ENCODE assay signal across 8 cellular contexts in the genomic region with DNA sequence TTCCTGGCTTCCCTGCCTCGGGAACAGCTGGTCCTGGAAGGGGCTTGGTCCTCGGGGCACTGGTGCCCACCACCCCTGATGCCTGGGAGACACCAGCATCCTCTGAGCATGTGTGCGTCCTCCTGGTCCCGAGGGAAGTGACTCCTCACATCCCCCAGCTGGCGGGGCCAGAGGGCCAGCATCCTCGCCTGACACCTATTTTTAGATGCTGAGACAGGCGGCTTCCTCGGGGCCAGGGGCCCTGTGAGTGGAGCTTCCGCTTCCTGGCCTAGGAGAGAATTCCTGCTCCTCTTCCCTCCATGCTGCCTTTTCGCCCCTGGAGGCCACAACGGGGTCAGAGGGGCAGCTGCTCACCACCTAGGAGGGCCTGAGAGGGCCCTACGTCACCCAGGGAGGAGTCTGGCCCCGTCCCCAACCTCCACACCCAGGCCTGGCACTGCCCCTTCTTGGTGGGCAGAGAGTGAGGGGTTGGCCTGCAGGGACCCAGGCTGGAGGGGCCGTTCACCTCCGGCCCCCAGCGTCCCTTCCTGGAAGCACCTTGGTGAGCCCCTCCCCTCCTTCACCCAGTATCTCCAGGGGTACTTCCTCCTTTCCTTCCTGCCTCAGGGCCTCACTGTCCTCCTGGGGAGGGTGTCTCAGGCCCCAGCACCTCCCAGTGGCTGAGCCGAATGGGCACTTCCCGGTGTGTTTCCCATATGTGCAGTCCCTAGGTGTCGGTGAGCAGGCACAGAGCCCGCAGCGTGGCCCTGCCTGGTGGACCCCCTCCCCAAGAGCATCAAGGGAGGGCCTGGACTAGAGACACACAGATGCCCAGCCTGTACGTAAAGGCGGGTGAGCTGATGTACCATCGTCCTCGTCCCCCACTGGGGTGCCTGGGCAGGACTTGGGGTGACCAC. TPM values are rescaled to one million over a fixed set of nuclear protein-coding genes. Genes with fewer than 3 reads are reported as not detected.
DNase-seq lines count a peak whose midpoint lies in the region; ATAC-seq and TF ChIP-seq lines count a peak whose summit lies in the region.

No MANE protein-coding gene starts in this region.

- TF ChIP-seq CTCF in RWPE2 (IDR thresholded peaks at IDR 0.05; ENCODE audit: poor library complexity, severe bottlenecking): no peak
- no peak for TF ChIP-seq CTCF in fibroblast of villous mesenchyme (IDR thresholded peaks at IDR 0.05; ENCODE audit: insufficient read depth, low read depth, low read length)
- TF ChIP-seq CTCF in psoas muscle (IDR thresholded peaks at IDR 0.05): no peak

- DNase-seq in EH (ENCODE audit: low read depth) (peak; percentile 79), RWPE2 (ENCODE audit: low spot score) (no peak), fibroblast of villous mesenchyme (ENCODE audit: low read depth) (peak; percentile 67), psoas muscle (peak; percentile 81 to 91), NCI-H2171 treated with DMSO at 0.1 percent for 48 hours (lab: John Stamatoyannopoulos, UW) (no peak)
- DNase-seq in activated CD4-positive, alpha-beta T cell treated with anti-CD3 and anti-CD28 coated beads for 4 hours: no peak

- H3K4me1 ChIP-seq in RWPE2 (ENCODE audit: insufficient read depth, poor library complexity, severe bottlenecking): peaks cover 24% of the 10 kb centered on the region
- H3K4me1 ChIP-seq in psoas muscle: peaks cover 64% of the 10 kb centered on the region

- intact Hi-C loops in psoas muscle (cut with DNase I): loop anchor here in 1 of 2 donors (2.0 kb wide), 1 partner anchor 16 kb away; no protein-coding TSS in a partner anchor

- no peaks in the 10 kb centered on the region for H3K27me3 ChIP-seq in RWPE2 (ENCODE audit: insufficient read depth, poor library complexity, severe bottlenecking)
- H3K27me3 ChIP-seq in psoas muscle (ENCODE audit: insufficient read depth in 3 of 3, low read length in 2 of 3): no peaks in the 10 kb centered on the region

- no peak overlapping the region for H3K4me3 ChIP-seq in RWPE2 (ENCODE audit: severe bottlenecking)
- H3K4me3 ChIP-seq in fibroblast of villous mesenchyme (ENCODE audit: low read depth, low read length): no peak overlapping the region
- peak overlapping the region; percentile 52 for H3K4me3 ChIP-seq in psoas muscle

- 19 to 27% (median 20%) methylated on average over 23 to 25 of the region's 25 CpGs for WGBS in psoas muscle, 3 donors

- H3K36me3 ChIP-seq in RWPE2 (ENCODE audit: low read depth): peaks cover 16% of the 10 kb centered on the region
- H3K36me3 ChIP-seq in psoas muscle (ENCODE audit: insufficient read depth in 1 of 2, low read depth in 1 of 2): peaks cover 0 to 6% of the 10 kb centered on the region in 2 donors

- H3K27ac ChIP-seq in RWPE2 (ENCODE audit: poor library complexity, severe bottlenecking): peak overlapping the region; percentile 66
- peak overlapping the region; percentile 87 for H3K27ac ChIP-seq in psoas muscle

- ATAC-seq in RWPE2 (ENCODE audit: low read depth) (peak; percentile 30), psoas muscle (peak; percentile 79 to 93 (median 91)), HG02973 (IDR thresholded peaks at IDR 0.05; ENCODE audit: unreplicated experiment) (no peak), GM21360 (IDR thresholded peaks at IDR 0.05; ENCODE audit: unreplicated experiment) (no peak)

- H3K9me3 ChIP-seq in RWPE2 (ENCODE audit: severe bottlenecking) (no peaks in the 10 kb centered on the region), psoas muscle (no peaks in the 10 kb centered on the region)

RNA-seq across cellular contexts. Expression of a gene that starts 6.1 kb away (rescaled TPM):
- total RNA-seq in fibroblast of villous mesenchyme (220 and 257 TPM in 2 replicates), psoas muscle (100 to 1,000 TPM in 3 of 4 donors, 10 to 100 TPM in 1; 88.7 to 136 (median 117) TPM)
- 100 to 1,000 TPM in 1 of 3 donors, 10 to 100 TPM in 2; 75.9 to 155 (median 90.1) TPM for polyA plus RNA-seq in psoas muscle

RNA-seq across cellular contexts. Expression of a gene that starts 17.4 kb away (rescaled TPM):
- total RNA-seq in fibroblast of villous mesenchyme (54.8 and 58.6 TPM in 2 replicates), psoas muscle (10 to 100 TPM; 43.4 to 65.5 (median 51.7) TPM)
- 100 to 1,000 TPM in 2 of 3 donors, 10 to 100 TPM in 1; 76.6 to 114 (median 107) TPM for polyA plus RNA-seq in psoas muscle

Comparison
In these comparisons a context has a peak if more than half of its experiments do, and no peak if none do; other contexts are left out.
1. DNase-seq: peak in EH (single experiment), fibroblast of villous mesenchyme (single experiment) and psoas muscle (2 of 2); none in RWPE2 (single experiment), activated CD4-positive, alpha-beta T cell treated with anti-CD3 and anti-CD28 coated beads for 4 hours (0 of 2) and NCI-H2171 treated with DMSO at 0.1 percent for 48 hours (single experiment).
2. ATAC-seq: peak in RWPE2 (single experiment) and psoas muscle (4 of 4); none in HG02973 (single experiment) and GM21360 (single experiment).